Comparison of ENCODE assay signal across 1 cellular context in genomic region chr11:19953909-19954308, GRCh38.
TF ChIP-seq lines count a peak whose summit lies in the region.

No MANE protein-coding gene starts in this region.

TF ChIP-seq in HEK293, 187 proteins besides CTCF, POLR2A, EP300 and RAD21:
- TF ChIP-seq ZNF433 (tag by site-specific recombination; IDR thresholded peaks at IDR 0.05; ENCODE audit: low read depth), result no peak
- TF ChIP-seq SETDB1 (IDR thresholded peaks at IDR 0.05; ENCODE audit: insufficient read length, low read length), result no peak
- TF ChIP-seq ZNF654 (tag by site-specific recombination; IDR thresholded peaks at IDR 0.05; ENCODE audit: low read depth), result peak; percentile 21; the same call in 1 of the 2 replicates
- TF ChIP-seq, protein P1, sequence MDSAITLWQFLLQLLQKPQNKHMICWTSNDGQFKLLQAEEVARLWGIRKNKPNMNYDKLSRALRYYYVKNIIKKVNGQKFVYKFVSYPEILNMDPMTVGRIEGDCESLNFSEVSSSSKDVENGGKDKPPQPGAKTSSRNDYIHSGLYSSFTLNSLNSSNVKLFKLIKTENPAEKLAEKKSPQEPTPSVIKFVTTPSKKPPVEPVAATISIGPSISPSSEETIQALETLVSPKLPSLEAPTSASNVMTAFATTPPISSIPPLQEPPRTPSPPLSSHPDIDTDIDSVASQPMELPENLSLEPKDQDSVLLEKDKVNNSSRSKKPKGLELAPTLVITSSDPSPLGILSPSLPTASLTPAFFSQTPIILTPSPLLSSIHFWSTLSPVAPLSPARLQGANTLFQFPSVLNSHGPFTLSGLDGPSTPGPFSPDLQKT (IDR thresholded peaks at IDR 0.05; ENCODE audit: borderline replicate concordance, low read depth, low read length), result no peak
- no peak for TF ChIP-seq ZNF266 (tag by site-specific recombination; IDR thresholded peaks at IDR 0.05; ENCODE audit: low read depth)
- TF ChIP-seq ZNF175 (tag by site-specific recombination; IDR thresholded peaks at IDR 0.05), result no peak
- TF ChIP-seq ZNF184 (tag by site-specific recombination; IDR thresholded peaks at IDR 0.05), result no peak
